In the genomic region with DNA sequence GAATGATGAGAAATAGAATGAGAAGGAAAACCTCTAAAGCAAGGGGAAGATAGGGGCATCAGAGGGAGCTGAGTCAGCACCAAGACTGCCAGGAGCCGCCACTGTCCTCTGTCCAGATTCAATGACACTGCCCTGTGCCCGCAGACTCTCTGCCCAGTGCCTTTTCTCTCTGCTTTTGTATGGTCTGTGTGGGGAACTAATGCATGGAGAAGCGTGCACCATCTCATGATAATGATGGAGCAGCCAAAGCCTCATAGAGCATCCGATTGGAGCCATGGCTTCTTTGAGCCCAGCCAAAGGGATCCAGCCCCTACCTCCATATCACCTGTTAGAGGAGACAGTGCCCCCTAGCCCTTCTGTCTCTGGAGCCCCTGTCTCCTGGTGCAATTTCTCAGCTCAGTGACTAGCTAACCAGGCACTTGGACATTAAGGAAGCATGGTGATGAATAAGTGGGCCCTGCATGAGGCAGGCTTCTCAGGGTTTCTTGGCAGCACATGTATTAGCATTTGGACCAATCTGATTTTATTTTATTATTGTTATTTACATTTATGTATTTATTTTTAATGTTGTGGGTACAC, we compare ENCODE assay signal across 2 cellular contexts.
TF ChIP-seq lines count a peak whose summit lies in the region.

No MANE protein-coding gene starts in this region.

TF ChIP-seq in A549, 52 proteins besides CTCF, POLR2A, EP300 and RAD21:
- no peak for TF ChIP-seq TFCP2L1 (CRISPR knock-in tag; IDR thresholded peaks at IDR 0.05)
- TF ChIP-seq MAFK (IDR thresholded peaks at IDR 0.05; ENCODE audit: partially characterized antibody): peak; percentile 41
- TF ChIP-seq NR3C1 (IDR thresholded peaks at IDR 0.05): no peak

TF ChIP-seq in IMR-90, 13 proteins besides CTCF, POLR2A, EP300 and RAD21:
- TF ChIP-seq RFX5 (IDR thresholded peaks at IDR 0.05; ENCODE audit: low read depth, low read length) (no peak), FOS (IDR thresholded peaks at IDR 0.05; ENCODE audit: low read depth, low read length) (no peak), NFE2L2 (IDR thresholded peaks at IDR 0.05; ENCODE audit: low read depth, low read length) (no peak), BHLHE40 (IDR thresholded peaks at IDR 0.05; ENCODE audit: low read depth, low read length) (no peak), CHD1 (IDR thresholded peaks at IDR 0.05; ENCODE audit: low read depth, low read length) (no peak), MXI1 (IDR thresholded peaks at IDR 0.05; ENCODE audit: borderline replicate concordance, low read depth, low read length) (no peak), MAFK (IDR thresholded peaks at IDR 0.05; ENCODE audit: low read depth, low read length) (peak; percentile 21; the same call in 1 of the 2 replicates), CEBPB (IDR thresholded peaks at IDR 0.05; ENCODE audit: low read depth, low read length) (no peak)
